9 cellular contexts compared by ENCODE assay signal in genomic region chr15:89367485-89368451, GRCh38. TPM values are rescaled to one million over a fixed set of nuclear protein-coding genes. Genes with fewer than 3 reads are reported as not detected.
DNase-seq lines count a peak whose midpoint lies in the region; ATAC-seq and TF ChIP-seq lines count a peak whose summit lies in the region.
"Had no signal": no experiment of that assay in that cellular context is flagged by ENCODE, and none has a peak within 500 bp of the region (broad histone marks: within the 10 kb centered on the region; RNA-seq: fewer than 3 reads in every experiment).

No MANE protein-coding gene starts in this region.

- no peaks in the 10 kb centered on the region for H3K79me1 ChIP-seq in IMR-90 (ENCODE audit: low read depth in 1 of 2, low read length in 2 of 2)

- H3K27me3 Mint-ChIP-seq in CD14-positive monocyte (ENCODE audit: low read depth in 3 of 3) (peaks cover 89 to 98% (median 98%) of the 10 kb centered on the region in 3 donors), memory B cell (peaks cover 45% of the 10 kb centered on the region)
- peaks cover 83% of the 10 kb centered on the region for H3K27me3 Mint-ChIP-seq in activated T-cell treated with anti-CD3 and anti-CD28 coated beads, Interleukin-2, amount 50 U/mL, for 72 hours (ENCODE audit: low read depth)
- peaks cover 81% of the 10 kb centered on the region for H3K27me3 Mint-ChIP-seq in CD4-positive, alpha-beta T cell

- H4K20me1 ChIP-seq in IMR-90 (ENCODE audit: insufficient read depth, low read length), result peaks cover 6% of the 10 kb centered on the region; the same call in 1 of the 2 replicates

- no peak overlapping the region for H3K27ac ChIP-seq in IMR-90 (ENCODE audit: insufficient read depth, low read length)
- no peak overlapping the region for H3K27ac ChIP-seq in CD4-positive, alpha-beta T cell (ENCODE audit: low read depth, low read length)
- H3K27ac ChIP-seq: neutrophil had no signal

- H3K23ac ChIP-seq in IMR-90 (ENCODE audit: low read depth, low read length), result no peak overlapping the region

- no peak overlapping the region for H3K4me2 ChIP-seq in IMR-90 (ENCODE audit: low read depth, low read length)

- no peak overlapping the region for H2BK20ac ChIP-seq in IMR-90 (ENCODE audit: low read depth, low read length)

- peaks cover 2% of the 10 kb centered on the region for H3K9me3 ChIP-seq in IMR-90 (ENCODE audit: control insufficient read depth, insufficient read depth, low read length)
- H3K9me3 ChIP-seq in CD4-positive, alpha-beta T cell (ENCODE audit: control insufficient read depth, low read length), result no peaks in the 10 kb centered on the region
- H3K9me3 ChIP-seq: neutrophil had no signal

- H3K9me3 Mint-ChIP-seq in CD14-positive monocyte (peaks cover 3 to 37% (median 24%) of the 10 kb centered on the region in 7 donors), memory B cell (no peaks in the 10 kb centered on the region)
- H3K9me3 Mint-ChIP-seq in activated T-cell treated with anti-CD3 and anti-CD28 coated beads, Interleukin-2, amount 50 U/mL, for 72 hours, result no peaks in the 10 kb centered on the region
- no peaks in the 10 kb centered on the region for H3K9me3 Mint-ChIP-seq in CD4-positive, alpha-beta T cell

- H3K14ac ChIP-seq in IMR-90 (replicated peaks; ENCODE audit: low read depth, low read length), result no peak overlapping the region

- POLR2A ChIA-PET in IMR-90 (lab: Charles Lee; ENCODE audit: unreplicated experiment), result no interaction called here
- POLR2A ChIA-PET in CD4-positive, alpha-beta T cell (lab: Charles Lee), result no interaction called here

- intact Hi-C loops in CD14-positive monocyte (cut with micrococcal nuclease), result no loop called here
- intact Hi-C loops in IMR-90 (cut with micrococcal nuclease), result no loop called here
- intact Hi-C loops in CD4-positive, alpha-beta T cell (cut with DNase I, micrococcal nuclease), result no loop called here

- H2AK9ac ChIP-seq in IMR-90 (replicated peaks; ENCODE audit: low read depth, low read length, poor library complexity), result peak overlapping the region; percentile 42

- H3K36me3 ChIP-seq in IMR-90 (ENCODE audit: control insufficient read depth, insufficient read depth, low read length), result no peaks in the 10 kb centered on the region
- H3K36me3 ChIP-seq: neutrophil had no signal

- H3K56ac ChIP-seq in IMR-90 (ENCODE audit: extremely low read depth, insufficient read depth, low read length), result no peak overlapping the region

- H2BK120ac ChIP-seq in IMR-90 (ENCODE audit: low read depth, low read length), result no peak overlapping the region

- TF ChIP-seq CTCF in CD14-positive monocyte (IDR thresholded peaks at IDR 0.05) (no peak), IMR-90 (conservative IDR thresholded peaks at IDR 0.05; ENCODE audit: low read depth, low read length) (no peak)
- TF ChIP-seq CTCF in CD4-positive, alpha-beta T cell (IDR thresholded peaks at IDR 0.05), result no peak

- H3K9me1 ChIP-seq in IMR-90 (ENCODE audit: insufficient read depth, low read length), result no peaks in the 10 kb centered on the region

- dilution Hi-C loops in IMR-90 (cut with HindIII; ENCODE audit: low sequenced_read_pairs, unreplicated experiment), result no loop called here

- TF ChIP-seq RAD21 in IMR-90 (IDR thresholded peaks at IDR 0.05; ENCODE audit: low read length), result no peak

- no peak overlapping the region for H3K9ac ChIP-seq in IMR-90 (ENCODE audit: low read depth, low read length)

- no TSS peak for BruUV-seq in IMR-90 (replicated peaks; lab: Mats Ljungman, UMichigan)

- no peak for TF ChIP-seq POLR2A in IMR-90 (IDR thresholded peaks at IDR 0.05; ENCODE audit: low read depth, low read length)

- WGBS in IMR-90 (ENCODE audit: extremely low coverage in 2 of 2, insufficient read length in 1 of 2), 2 experiments, result 0% methylated on average over 18 of the region's 90 CpGs; no CpG with 5 or more reads in 1 of the 2 experiments

- in situ Hi-C loops in IMR-90 (cut with MboI; ENCODE audit: low sequenced_read_pairs), result no loop called here
- in situ Hi-C loops in KBM-7 (cut with MboI; ENCODE audit: low pct_unique_long_range_greater_than_20kb, low sequenced_read_pairs), result no loop called here

- H3K4me3 ChIP-seq in IMR-90 (ENCODE audit: insufficient read depth, low read depth, low read length), result no peak overlapping the region

- peak; percentile 33; the same call in 1 of the 2 replicates for ATAC-seq in IMR-90 (ENCODE audit: low read depth)
- ATAC-seq in activated T-cell treated with anti-CD3 and anti-CD28 coated beads, Interleukin-2, amount 50 U/mL, for 72 hours (replicated peaks in 1 of 2), result peak; percentile 48 to 61
- ATAC-seq in memory B cell (ENCODE audit: low read depth), result no peak
- ATAC-seq in CD4-positive, alpha-beta T cell (ENCODE audit: poor library complexity), result no peak
- no peak for ATAC-seq in GM19328 (IDR thresholded peaks at IDR 0.05; ENCODE audit: unreplicated experiment)

- peaks cover 100% of the 10 kb centered on the region for H3K27me3 ChIP-seq in IMR-90 (ENCODE audit: control insufficient read depth, insufficient read depth, low read length)
- H3K27me3 ChIP-seq in CD4-positive, alpha-beta T cell (ENCODE audit: control insufficient read depth, insufficient read depth, low read length), result peaks cover 99% of the 10 kb centered on the region

- H4K5ac ChIP-seq in IMR-90 (ENCODE audit: low read depth, low read length), result no peak overlapping the region

- no peak for DNase-seq in CD14-positive monocyte (ENCODE audit: low spot score)
- no peak for DNase-seq in IMR-90
- no peak for DNase-seq in activated T-cell treated with anti-CD3 and anti-CD28 coated beads, Interleukin-2, amount 50 U/mL, for 72 hours
- DNase-seq in memory B cell (ENCODE audit: low spot score in 2 of 2), result no peak
- DNase-seq in KBM-7, result no peak
- DNase-seq in foreskin melanocyte, result no peak
- no peak for DNase-seq in CD4-positive, alpha-beta T cell

- H3K4me1 ChIP-seq in IMR-90 (ENCODE audit: control insufficient read depth, insufficient read depth, low read length), result no peaks in the 10 kb centered on the region

- no peak overlapping the region for H4K91ac ChIP-seq in IMR-90 (ENCODE audit: insufficient read depth, low read depth, low read length)

- peak overlapping the region; percentile 74 for H2AFZ ChIP-seq in IMR-90 (replicated peaks; ENCODE audit: low read length, poor library complexity)

- H3K18ac ChIP-seq in IMR-90 (ENCODE audit: low read depth, low read length), result no peak overlapping the region

- CTCF ChIA-PET in IMR-90 (lab: Yijun Ruan, JAX), result no interaction called here
- CTCF ChIA-PET in CD4-positive, alpha-beta T cell (lab: Charles Lee), result interaction anchor here (2.9 kb wide), 1 partner anchor 9 kb away, joined by 10 read pairs; no protein-coding TSS in a partner anchor

- peaks cover 60% of the 10 kb centered on the region for H3K4me1 Mint-ChIP-seq in CD14-positive monocyte
- H3K4me1 Mint-ChIP-seq in activated T-cell treated with anti-CD3 and anti-CD28 coated beads, Interleukin-2, amount 50 U/mL, for 72 hours (ENCODE audit: low read depth), result peaks cover 17% of the 10 kb centered on the region
- peaks cover 3% of the 10 kb centered on the region for H3K4me1 Mint-ChIP-seq in memory B cell
- H3K4me1 Mint-ChIP-seq in CD4-positive, alpha-beta T cell (ENCODE audit: low read depth), result peaks cover 14% of the 10 kb centered on the region

- no peak overlapping the region for H2BK5ac ChIP-seq in IMR-90 (ENCODE audit: low read depth, low read length, poor library complexity, severe bottlenecking)

- no peak overlapping the region for H2BK15ac ChIP-seq in IMR-90 (ENCODE audit: low read depth, low read length)

- no peak overlapping the region for H2AK5ac ChIP-seq in IMR-90 (ENCODE audit: low read depth, low read length)

- no peak overlapping the region for H4K8ac ChIP-seq in IMR-90 (ENCODE audit: low read depth in 2 of 2, low read length in 2 of 2)

- H3K36me3 Mint-ChIP-seq in CD14-positive monocyte (peaks cover 11 to 23% of the 10 kb centered on the region in 2 donors), memory B cell (no peaks in the 10 kb centered on the region)
- peaks cover 0 to 2% of the 10 kb centered on the region in 2 donors for H3K36me3 Mint-ChIP-seq in activated T-cell treated with anti-CD3 and anti-CD28 coated beads, Interleukin-2, amount 50 U/mL, for 72 hours (ENCODE audit: insufficient read depth in 2 of 2)
- H3K36me3 Mint-ChIP-seq in CD4-positive, alpha-beta T cell (ENCODE audit: low read depth), result no peaks in the 10 kb centered on the region

- H3K27ac Mint-ChIP-seq in CD14-positive monocyte (peak overlapping the region in 2 of 7 donors; percentile 57 to 79), memory B cell (no peak overlapping the region)
- no peak overlapping the region for H3K27ac Mint-ChIP-seq in activated T-cell treated with anti-CD3 and anti-CD28 coated beads, Interleukin-2, amount 50 U/mL, for 72 hours
- no peak overlapping the region for H3K27ac Mint-ChIP-seq in CD4-positive, alpha-beta T cell

- H3K4ac ChIP-seq in IMR-90 (ENCODE audit: low read depth, low read length), result no peak overlapping the region

- H3K4me3 Mint-ChIP-seq in CD14-positive monocyte (peak overlapping the region; percentile 67 to 93), memory B cell (peak overlapping the region; percentile 30)
- peak overlapping the region; percentile 54 to 76 for H3K4me3 Mint-ChIP-seq in activated T-cell treated with anti-CD3 and anti-CD28 coated beads, Interleukin-2, amount 50 U/mL, for 72 hours
- no peak overlapping the region for H3K4me3 Mint-ChIP-seq in CD4-positive, alpha-beta T cell

TF ChIP-seq in IMR-90, 13 proteins besides CTCF, POLR2A, EP300 and RAD21 (continues in another document):
- TF ChIP-seq NFE2L2 (IDR thresholded peaks at IDR 0.05; ENCODE audit: low read depth, low read length), result no peak
- TF ChIP-seq CHD1 (IDR thresholded peaks at IDR 0.05; ENCODE audit: low read depth, low read length), result no peak
- no peak for TF ChIP-seq MAZ (IDR thresholded peaks at IDR 0.05; ENCODE audit: borderline replicate concordance, low read depth, low read length)
- no peak for TF ChIP-seq SMC3 (IDR thresholded peaks at IDR 0.05; ENCODE audit: low read depth, low read length)
- no peak for TF ChIP-seq MXI1 (IDR thresholded peaks at IDR 0.05; ENCODE audit: borderline replicate concordance, low read depth, low read length)
- no peak for TF ChIP-seq FOS (IDR thresholded peaks at IDR 0.05; ENCODE audit: low read depth, low read length)

RNA-seq across cellular contexts. Expression of gene POLG, which starts 33.1 kb away (rescaled TPM):
- polyA plus RNA-seq in CD14-positive monocyte, result 10 to 100 TPM; 19.2 to 21.6 TPM
- total RNA-seq in IMR-90 (2012; rRNA removed), result 18.3 and 19.9 TPM in 2 replicates
- 30.3 and 30.6 TPM in 2 replicates for polyA plus RNA-seq in IMR-90 (2012; rRNA removed)
- polyA plus RNA-seq in IMR-90 (2012; cell fraction: cytosol; rRNA removed), result 19.3 and 22.4 TPM in 2 replicates
- 164 and 186 TPM in 2 replicates for polyA plus RNA-seq in IMR-90 (2012; cell fraction: nucleus; rRNA removed; ENCODE audit: low replicate concordance)
- total RNA-seq in activated T-cell treated with anti-CD3 and anti-CD28 coated beads, Interleukin-2, amount 50 U/mL, for 72 hours, result 10 to 100 TPM; 71.5 to 74.1 TPM
- 100 to 1,000 TPM; 139 to 140 TPM for total RNA-seq in CD4-positive, alpha-beta T cell

Comparison
In these comparisons a context has a peak if more than half of its experiments do, and no peak if none do; other contexts are left out.
1. ATAC-seq: peak in IMR-90 (single experiment) and activated T-cell treated with anti-CD3 and anti-CD28 coated beads, Interleukin-2, amount 50 U/mL, for 72 hours (2 of 2); none in memory B cell (single experiment), CD4-positive, alpha-beta T cell (single experiment) and GM19328 (single experiment).